In the genomic region with DNA sequence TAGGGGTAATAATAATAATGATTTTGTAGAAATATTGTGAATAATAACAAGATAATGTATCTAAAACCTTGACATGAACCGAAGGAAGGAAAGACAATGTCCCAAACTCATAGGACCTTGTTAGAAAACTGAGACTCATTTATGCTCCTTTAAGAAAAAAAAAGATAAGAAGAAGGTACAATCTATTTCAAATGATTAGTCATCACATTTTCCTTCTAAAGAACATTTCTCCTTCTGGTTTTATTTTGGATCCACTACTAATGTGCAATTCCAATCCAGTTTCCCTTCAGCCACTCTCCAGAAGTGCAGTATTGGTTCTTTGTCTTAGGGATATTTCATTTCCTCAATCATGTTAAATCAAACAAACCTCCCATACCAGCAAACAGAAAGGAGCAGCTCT, we compare ENCODE assay signal across 22 cellular contexts.
"Had no signal": no experiment of that assay in that cellular context is flagged by ENCODE, and none has a peak within 500 bp of the region (broad histone marks: within the 10 kb centered on the region; RNA-seq: fewer than 3 reads in every experiment).

No MANE protein-coding gene starts in this region.

- H3K27ac Mint-ChIP-seq: endodermal cell; memory B cell; mesothelial cell of epicardium; naive B cell; nephron; progenitor cell of endocrine pancreas; stimulated activated memory B cell treated with anti-CD40 and anti-IgM and Interleukin-4, amounts not matched to agents 10 μg/mL and 1 μg/mL and 100 μg/mL, for 72 hours had no signal

- H3K27me3 Mint-ChIP-seq: progenitor cell of endocrine pancreas had no signal

- H3K9me3 Mint-ChIP-seq: endodermal cell; immature natural killer cell; memory B cell; naive B cell; nephron; stimulated activated memory B cell treated with anti-CD40 and anti-IgM and Interleukin-4, amounts not matched to agents 10 μg/mL and 1 μg/mL and 100 μg/mL, for 72 hours had no signal

- H3K4me3 Mint-ChIP-seq: endodermal cell; immature natural killer cell; memory B cell; mesothelial cell of epicardium; naive B cell; nephron; stimulated activated memory B cell treated with anti-CD40 and anti-IgM and Interleukin-4, amounts not matched to agents 10 μg/mL and 1 μg/mL and 100 μg/mL, for 72 hours had no signal

- H3K36me3 Mint-ChIP-seq: memory B cell; mesothelial cell of epicardium; naive B cell; stimulated activated memory B cell treated with anti-CD40 and anti-IgM and Interleukin-4, amounts not matched to agents 10 μg/mL and 1 μg/mL and 100 μg/mL, for 72 hours had no signal

- H3K4me1 Mint-ChIP-seq: stimulated activated memory B cell treated with anti-CD40 and anti-IgM and Interleukin-4, amounts not matched to agents 10 μg/mL and 1 μg/mL and 100 μg/mL, for 72 hours had no signal

- DNase-seq: effector CD4-positive, alpha-beta T cell; endodermal cell; erythroblast; foreskin keratinocyte; immature natural killer cell; left ventricle myocardium inferior; lower lobe of right lung; naive B cell; occipital lobe; pancreas; spleen; stimulated activated CD4-positive, alpha-beta T cell treated with anti-CD3 and anti-CD28 coated beads, Interleukin-15, amount 100 ng/mL, for 24 hours; stimulated activated CD4-positive, alpha-beta T cell treated with anti-CD3 and anti-CD28 coated beads, Interleukin-1b, Interleukin-23, amount 100 ng/mL, for 48 hours; stimulated activated CD4-positive, alpha-beta T cell treated with anti-CD3 and anti-CD28 coated beads, Interleukin-4, amount 100 ng/mL, for 24 hours; trophoblast cell had no signal

- ATAC-seq: foreskin keratinocyte; lower lobe of right lung; pancreas; sciatic nerve; stimulated activated memory B cell treated with anti-CD40 and anti-IgM and Interleukin-4, amounts not matched to agents 10 μg/mL and 1 μg/mL and 100 μg/mL, for 72 hours had no signal

- H3K27ac ChIP-seq: coronary artery, foreskin keratinocyte, left ventricle myocardium inferior, lower lobe of right lung, pancreas, spleen had no signal
